8 cellular contexts compared by ENCODE assay signal in the genomic region with DNA sequence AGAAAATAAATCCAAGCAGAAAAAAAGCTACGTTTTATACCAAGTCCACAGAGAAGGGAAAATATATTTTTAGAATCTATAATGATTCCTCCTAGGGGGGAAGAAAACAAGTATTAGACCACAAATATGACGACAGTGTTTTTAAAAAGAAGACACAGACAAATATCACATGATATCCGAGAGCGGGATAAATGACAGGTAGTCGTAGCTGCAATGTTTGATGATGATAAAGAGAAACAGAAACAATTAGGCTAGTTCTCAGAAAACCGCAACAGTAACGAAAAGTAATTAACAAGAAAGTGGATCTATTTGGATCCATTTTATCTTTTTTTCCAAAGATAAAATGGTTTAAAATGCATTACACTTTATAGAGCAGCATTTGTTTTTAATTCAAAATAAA. TPM values are rescaled to one million over a fixed set of nuclear protein-coding genes. Genes with fewer than 3 reads are reported as not detected.
DNase-seq lines count a peak whose midpoint lies in the region; ATAC-seq and TF ChIP-seq lines count a peak whose summit lies in the region.

No MANE protein-coding gene starts in this region.

- H3K4me3 ChIP-seq in SJSA1 (peak overlapping the region; percentile 75), fibroblast of pulmonary artery (replicated peaks; ENCODE audit: low read depth, low read length) (peak overlapping the region; percentile 90), skeletal muscle cell (ENCODE audit: low read depth, low read length) (peak overlapping the region; percentile 84)

- no peaks in the 10 kb centered on the region for H3K27me3 ChIP-seq in SJSA1 (replicated peaks)

- peaks cover 3% of the 10 kb centered on the region; the same call in 1 of the 2 replicates for H3K36me3 ChIP-seq in SJSA1

- TF ChIP-seq CTCF in GM13977 (IDR thresholded peaks at IDR 0.05; ENCODE audit: extremely low read depth, insufficient read depth, missing control alignments) (no peak), fibroblast of pulmonary artery (IDR thresholded peaks at IDR 0.05; ENCODE audit: low read length, missing control alignments) (no peak)

- DNase-seq in GM13977 (ENCODE audit: low spot score) (peak; percentile 17), SJSA1 (ENCODE audit: low read depth in 1 of 2, low spot score in 2 of 2) (no peak), fibroblast of pulmonary artery (ENCODE audit: low read depth) (no peak), skeletal muscle cell (ENCODE audit: low read depth) (no peak), hypothalamus (lab: John Stamatoyannopoulos, UW) (no peak), NCI-H187 (lab: John Stamatoyannopoulos, UW) (no peak)
- no peak for DNase-seq in activated CD4-positive, alpha-beta T cell treated with anti-CD3 and anti-CD28 coated beads for 48 hours

- in situ Hi-C loops in GM13977 (cut with MboI; ENCODE audit: low pct_unique_long_range_greater_than_20kb, low sequenced_read_pairs, unreplicated experiment) = no loop called here

- H3K4me1 ChIP-seq in SJSA1 (replicated peaks) = 0 out of 2 replicates have a peak, but pooled peaks cover 4% of the 10 kb centered on the region

- no peak overlapping the region for H3K27ac ChIP-seq in SJSA1

- no peaks in the 10 kb centered on the region for H3K9me3 ChIP-seq in SJSA1 (replicated peaks)

- ATAC-seq in GM21360 (IDR thresholded peaks at IDR 0.05; ENCODE audit: unreplicated experiment) = no peak

RNA-seq across cellular contexts. Expression of gene HAUS3, which starts 0.9 kb away (rescaled TPM):
- 10.0 and 16.6 TPM in 2 replicates for total RNA-seq in SJSA1 (2014; rRNA removed; shearing (Covaris generic))

RNA-seq across cellular contexts. Expression of gene POLN, which starts 0.9 kb away (rescaled TPM):
- total RNA-seq in SJSA1 (2014; rRNA removed; shearing (Covaris generic)) = 0.61 TPM in 1 of 2 replicates, not detected in the other

RNA-seq across cellular contexts. Expression of gene MXD4, which starts 20.9 kb away (rescaled TPM):
- total RNA-seq in SJSA1 (2014; rRNA removed; shearing (Covaris generic)) = 8.7 and 11.7 TPM in 2 replicates
